In genomic region chr11:8532475-8532874, GRCh38 we compare ENCODE assay signal across 14 cellular contexts.
DNase-seq lines count a peak whose midpoint lies in the region; ATAC-seq lines count a peak whose summit lies in the region.
"Had no signal": no experiment of that assay in that cellular context is flagged by ENCODE, and none has a peak within 500 bp of the region (broad histone marks: within the 10 kb centered on the region; RNA-seq: fewer than 3 reads in every experiment).

No MANE protein-coding gene starts in this region.

- H3K27ac Mint-ChIP-seq in memory B cell, result peak overlapping the region; percentile 91

- H3K4me1 Mint-ChIP-seq in memory B cell, result peaks cover 36% of the 10 kb centered on the region

- peaks cover 2% of the 10 kb centered on the region for H3K36me3 Mint-ChIP-seq in memory B cell

- H3K9me3 Mint-ChIP-seq in memory B cell, result no peaks in the 10 kb centered on the region

- DNase-seq in memory B cell (ENCODE audit: low spot score in 2 of 2), result no peak
- DNase-seq in left ventricle myocardium superior, result no peak
- DNase-seq in mesenteric fat pad (ENCODE audit: low spot score), result no peak
- DNase-seq in dedifferentiated amniotic fluid mesenchymal stem cell (ENCODE audit: extremely low spot score), result no peak
- no peak for DNase-seq in kidney glomerular epithelial cell (lab: John Stamatoyannopoulos, UW)
- DNase-seq: cortex of kidney, KG1, NCI-H2227 treated with DMSO at 0.1 percent for 48 hours, right cardiac atrium, substantia nigra, T-helper 9 cell had no signal

- peak overlapping the region; percentile 73 for H3K4me3 Mint-ChIP-seq in memory B cell

- H3K27me3 Mint-ChIP-seq in memory B cell, result no peaks in the 10 kb centered on the region

- ATAC-seq in GM18870 (IDR thresholded peaks at IDR 0.05; ENCODE audit: unreplicated experiment), result peak; percentile 49
- peak; percentile 71 for ATAC-seq in GM21576 (IDR thresholded peaks at IDR 0.05; ENCODE audit: unreplicated experiment)
- peak; percentile 68 for ATAC-seq in HG03103 (IDR thresholded peaks at IDR 0.05; ENCODE audit: low read depth, unreplicated experiment)
- peak; percentile 59 for ATAC-seq in memory B cell (ENCODE audit: low read depth)
- no peak for ATAC-seq in left ventricle myocardium superior
- ATAC-seq: right cardiac atrium had no signal

- intact Hi-C loops in left ventricle myocardium superior (cut with micrococcal nuclease), result no loop called here
